ENCODE assay signal across 14 cellular contexts in the genomic region with DNA sequence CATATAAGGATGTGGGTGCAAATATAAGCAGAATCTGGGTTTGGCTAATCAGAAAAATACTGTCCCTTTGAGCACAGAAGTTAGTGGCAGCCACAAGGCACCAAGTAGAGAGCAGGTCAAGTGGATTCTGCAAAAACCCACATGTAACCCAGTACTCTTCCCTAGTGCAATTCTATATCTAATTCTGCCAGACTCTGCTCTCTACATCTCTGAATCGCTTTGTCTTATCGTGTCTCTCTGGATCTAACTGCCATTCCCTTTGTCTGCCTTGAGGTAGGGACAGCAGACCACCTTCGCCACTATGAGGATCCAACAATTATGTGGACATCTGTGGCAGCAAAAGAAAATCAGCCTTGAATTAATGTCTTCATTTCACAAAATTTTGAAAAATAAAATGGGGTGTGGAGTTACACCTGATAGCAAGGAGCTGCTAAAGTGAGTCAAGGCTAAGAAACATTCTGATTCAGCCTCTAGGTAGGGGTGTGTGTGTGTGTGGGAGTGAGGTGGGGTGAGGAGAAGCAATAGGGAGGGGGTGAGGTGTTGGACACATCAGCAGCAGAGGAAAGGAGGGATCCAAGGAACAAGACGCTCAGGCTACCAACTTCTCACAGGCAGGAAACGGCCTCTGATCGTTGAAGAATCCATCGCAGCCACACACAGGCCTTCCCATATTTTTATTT. TPM values are rescaled to one million over a fixed set of nuclear protein-coding genes. Genes with fewer than 3 reads are reported as not detected.
"Had no signal": no experiment of that assay in that cellular context is flagged by ENCODE, and none has a peak within 500 bp of the region (broad histone marks: within the 10 kb centered on the region; RNA-seq: fewer than 3 reads in every experiment).

No MANE protein-coding gene starts in this region.

- H3K27ac ChIP-seq: left ventricle myocardium inferior, right lobe of liver, SK-N-MC, WERI-Rb-1 had no signal

- H3K4me1 ChIP-seq: left ventricle myocardium inferior, right lobe of liver had no signal

- DNase-seq: activated CD4-positive, alpha-beta T cell treated with anti-CD3 and anti-CD28 coated beads for 4 hours; activated CD8-positive, alpha-beta memory T cell treated with anti-CD3 and anti-CD28 coated beads, Interleukin-2, amount 50 U/mL, for 48 hours; activated CD8-positive, alpha-beta T cell treated with anti-CD3 and anti-CD28 coated beads, Interleukin-2, amount 10 ng/mL, durations not matched to agents 7 days and 5 days; activated naive CD8-positive, alpha-beta T cell treated with anti-CD3 and anti-CD28 coated beads, Interleukin-2, amount 50 U/mL, for 24 hours; left ventricle myocardium inferior; right lobe of liver; stimulated activated CD4-positive, alpha-beta T cell treated with anti-CD3 and anti-CD28 coated beads, Interleukin-2, amount 100 ng/mL, for 24 hours; stimulated activated naive CD4-positive, alpha-beta T cell; T-helper 1 cell; WERI-Rb-1 had no signal

- H3K4me3 ChIP-seq: left ventricle myocardium inferior, right lobe of liver, SK-N-MC had no signal

- H3K36me3 ChIP-seq: left ventricle myocardium inferior, right lobe of liver, WERI-Rb-1 had no signal

- ATAC-seq: activated CD8-positive, alpha-beta T cell treated with anti-CD3 and anti-CD28 coated beads, Interleukin-2, amount 10 ng/mL, durations not matched to agents 7 days and 5 days; activated naive CD8-positive, alpha-beta T cell treated with anti-CD3 and anti-CD28 coated beads, Interleukin-2, amount 50 U/mL, for 24 hours; esophagus mucosa; right lobe of liver had no signal

- H3K27me3 ChIP-seq: right lobe of liver had no signal

- H3K9me3 ChIP-seq: right lobe of liver had no signal

RNA-seq across cellular contexts. Expression of gene ZNF366, which starts 33.7 kb away (rescaled TPM):
- total RNA-seq: activated CD8-positive, alpha-beta T cell treated with anti-CD3 and anti-CD28 coated beads, Interleukin-2, amount 10 ng/mL, durations not matched to agents 7 days and 5 days; neural crest cell had no signal
- polyA plus RNA-seq: keratinocyte had no signal
